Comparison of ENCODE assay signal across 1 cellular context in genomic region chr2:169260246-169260645, GRCh38.
TF ChIP-seq lines count a peak whose summit lies in the region.

No MANE protein-coding gene starts in this region.

TF ChIP-seq in WTC11, 78 proteins besides CTCF, POLR2A, EP300 and RAD21 (continued from another document):
- TF ChIP-seq PRDM15 (CRISPR knock-in tag; IDR thresholded peaks at IDR 0.05) (no peak), ZNF425 (CRISPR knock-in tag; conservative IDR thresholded peaks at IDR 0.05) (no peak), MYBL2 (CRISPR knock-in tag; IDR thresholded peaks at IDR 0.05) (no peak), CBFB (CRISPR knock-in tag; IDR thresholded peaks at IDR 0.05; ENCODE audit: low read depth) (no peak), OVOL2 (CRISPR knock-in tag; IDR thresholded peaks at IDR 0.05; ENCODE audit: borderline replicate concordance) (no peak), ZNF263 (CRISPR knock-in tag; IDR thresholded peaks at IDR 0.05; ENCODE audit: low read depth) (no peak), ATF2 (CRISPR knock-in tag; IDR thresholded peaks at IDR 0.05; ENCODE audit: borderline replicate concordance, low read depth) (no peak), JUN (CRISPR knock-in tag; IDR thresholded peaks at IDR 0.05) (no peak), ZNF138 (CRISPR knock-in tag; conservative IDR thresholded peaks at IDR 0.05) (no peak), IRF2 (CRISPR knock-in tag; IDR thresholded peaks at IDR 0.05; ENCODE audit: borderline replicate concordance, low read depth) (no peak), CREM (CRISPR knock-in tag; IDR thresholded peaks at IDR 0.05) (no peak)
TF ChIP-seq in WTC11: peak in this region for 0.
